ENCODE assay signal across 11 cellular contexts in genomic region chr22:38310518-38311330, GRCh38. TPM values are rescaled to one million over a fixed set of nuclear protein-coding genes. Genes with fewer than 3 reads are reported as not detected.
DNase-seq lines count a peak whose midpoint lies in the region; ATAC-seq and TF ChIP-seq lines count a peak whose summit lies in the region.
"Had no signal": no experiment of that assay in that cellular context is flagged by ENCODE, and none has a peak within 500 bp of the region (broad histone marks: within the 10 kb centered on the region; RNA-seq: fewer than 3 reads in every experiment).

No MANE protein-coding gene starts in this region.

- CTCF ChIA-PET in activated naive CD4-positive, alpha-beta T cell treated with anti-CD3 and anti-CD28 coated beads for 36 hours (lab: Charles Lee): interaction anchor here (0.9 kb wide), 1 partner anchor 9 kb away, joined by 3 read pairs; no protein-coding TSS in a partner anchor

- TF ChIP-seq CTCF in breast epithelium (IDR thresholded peaks at IDR 0.05): no peak
- no peak for TF ChIP-seq CTCF in upper lobe of left lung (IDR thresholded peaks at IDR 0.05)

- H3K4me3 ChIP-seq in breast epithelium: peak overlapping the region in 1 of 3 donors; percentile 8
- no peak overlapping the region for H3K4me3 ChIP-seq in upper lobe of left lung

- no peaks in the 10 kb centered on the region for H3K9me3 ChIP-seq in breast epithelium
- no peaks in the 10 kb centered on the region for H3K9me3 ChIP-seq in upper lobe of left lung

- H3K27me3 Mint-ChIP-seq in activated naive CD4-positive, alpha-beta T cell treated with anti-CD3 and anti-CD28 coated beads for 36 hours (ENCODE audit: low read depth): no peaks in the 10 kb centered on the region
- no peaks in the 10 kb centered on the region for H3K27me3 Mint-ChIP-seq in memory B cell

- no peak for DNase-seq in activated naive CD4-positive, alpha-beta T cell treated with anti-CD3 and anti-CD28 coated beads for 36 hours
- no peak for DNase-seq in activated naive CD4-positive, alpha-beta T cell treated with anti-CD3 and anti-CD28 coated beads, Interleukin-2, amount 50 U/mL, for 16 hours
- no peak for DNase-seq in breast epithelium (ENCODE audit: low spot score in 2 of 2)
- no peak for DNase-seq in memory B cell (ENCODE audit: low spot score in 2 of 2)
- no peak for DNase-seq in upper lobe of left lung
- no peak for DNase-seq in midbrain (lab: John Stamatoyannopoulos, UW)
- DNase-seq in DMS 273 treated with DMSO at 0.1 percent for 48 hours (lab: John Stamatoyannopoulos, UW): no peak
- no peak for DNase-seq in ACHN
- DNase-seq: activated CD4-positive, CD25-positive, alpha-beta regulatory T cell; NCI-H226 had no signal

- peaks cover 9% of the 10 kb centered on the region for H3K36me3 Mint-ChIP-seq in activated naive CD4-positive, alpha-beta T cell treated with anti-CD3 and anti-CD28 coated beads for 36 hours (ENCODE audit: low read depth)
- H3K36me3 Mint-ChIP-seq in memory B cell: peaks cover 2% of the 10 kb centered on the region

- H3K27ac Mint-ChIP-seq in activated naive CD4-positive, alpha-beta T cell treated with anti-CD3 and anti-CD28 coated beads for 36 hours: peak overlapping the region; percentile 70
- H3K27ac Mint-ChIP-seq in memory B cell: peak overlapping the region; percentile 43

- H3K4me3 Mint-ChIP-seq in activated naive CD4-positive, alpha-beta T cell treated with anti-CD3 and anti-CD28 coated beads for 36 hours: no peak overlapping the region
- H3K4me3 Mint-ChIP-seq in memory B cell: peak overlapping the region; percentile 68

- no peaks in the 10 kb centered on the region for H3K9me3 Mint-ChIP-seq in activated naive CD4-positive, alpha-beta T cell treated with anti-CD3 and anti-CD28 coated beads for 36 hours
- H3K9me3 Mint-ChIP-seq in memory B cell: no peaks in the 10 kb centered on the region

- H3K4me1 ChIP-seq in breast epithelium: peaks cover 24 to 54% of the 10 kb centered on the region in 2 donors
- peaks cover 66 to 81% (median 72%) of the 10 kb centered on the region in 4 donors for H3K4me1 ChIP-seq in upper lobe of left lung

- peaks cover 66% of the 10 kb centered on the region for H3K4me1 Mint-ChIP-seq in activated naive CD4-positive, alpha-beta T cell treated with anti-CD3 and anti-CD28 coated beads for 36 hours (ENCODE audit: low read depth)
- peaks cover 62% of the 10 kb centered on the region for H3K4me1 Mint-ChIP-seq in memory B cell

- in situ Hi-C loops in ACHN (cut with HindIII; ENCODE audit: low pct_ligation_motif_present, low pct_unique_long_range_greater_than_20kb, low sequenced_read_pairs): no loop called here

- WGBS in upper lobe of left lung, 2 donors: 69 to 79% methylated on average over 8 to 18 of the region's 18 CpGs

- ATAC-seq in memory B cell (ENCODE audit: low read depth) (peak; percentile 2), upper lobe of left lung (ENCODE audit: low FRiP score in 2 of 2) (no peak)

- TF ChIP-seq EP300 in upper lobe of left lung (IDR thresholded peaks at IDR 0.05): no peak

- H3K27ac ChIP-seq in breast epithelium: peak overlapping the region; percentile 97 to 98
- H3K27ac ChIP-seq in upper lobe of left lung: peak overlapping the region; percentile 59 to 96 (median 73)
- H3K27ac ChIP-seq: C4-2B had no signal

- intact Hi-C loops in activated naive CD4-positive, alpha-beta T cell treated with anti-CD3 and anti-CD28 coated beads for 36 hours (cut with micrococcal nuclease): no loop called here
- intact Hi-C loops in breast epithelium (cut with DNase I; ENCODE audit: low total_unique reads): loop anchor here (10.0 kb wide), 1 partner anchor 106 kb away; the partner anchor contains the start of gene MAFF

- H3K27me3 ChIP-seq in breast epithelium: no peaks in the 10 kb centered on the region
- no peaks in the 10 kb centered on the region for H3K27me3 ChIP-seq in upper lobe of left lung

- TF ChIP-seq POLR2A in breast epithelium (IDR thresholded peaks at IDR 0.05): no peak
- no peak for TF ChIP-seq POLR2A in upper lobe of left lung (IDR thresholded peaks at IDR 0.05)

- no peaks in the 10 kb centered on the region for H3K36me3 ChIP-seq in breast epithelium
- H3K36me3 ChIP-seq in upper lobe of left lung: peaks cover 0 to 29% (median 4%) of the 10 kb centered on the region in 4 donors

RNA-seq across cellular contexts. Expression of gene CSNK1E, which starts 6.5 kb away (rescaled TPM):
- total RNA-seq in activated naive CD4-positive, alpha-beta T cell treated with anti-CD3 and anti-CD28 coated beads for 36 hours: 100 to 1,000 TPM; 105 to 108 TPM
- total RNA-seq in breast epithelium (100 to 1,000 TPM in 2 of 3 donors, 10 to 100 TPM in 1; 83.0 to 147 (median 117) TPM), upper lobe of left lung (100 to 1,000 TPM in 5 of 6 donors, 10 to 100 TPM in 1; 94.1 to 345 (median 123) TPM)

RNA-seq across cellular contexts. Expression of gene TMEM184B, which starts 37.9 kb away (rescaled TPM):
- total RNA-seq in activated naive CD4-positive, alpha-beta T cell treated with anti-CD3 and anti-CD28 coated beads for 36 hours: 10 to 100 TPM; 15.0 to 15.3 TPM
- total RNA-seq in breast epithelium (10 to 100 TPM; 30.6 to 49.5 (median 42.4) TPM), upper lobe of left lung (100 to 1,000 TPM in 1 of 6 donors, 10 to 100 TPM in 5; 47.5 to 141 (median 72.1) TPM)
